9 cellular contexts compared by ENCODE assay signal in genomic region chr10:12928571-12928970, GRCh38.
"Had no signal": no experiment of that assay in that cellular context is flagged by ENCODE, and none has a peak within 500 bp of the region (broad histone marks: within the 10 kb centered on the region; RNA-seq: fewer than 3 reads in every experiment).

No MANE protein-coding gene starts in this region.

- DNase-seq: H9, HFFc6 had no signal

- H3K27ac Mint-ChIP-seq: GM23338, H9, HFFc6, IgD-negative memory B cell had no signal

- H3K4me1 Mint-ChIP-seq: GM23338, IgD-negative memory B cell had no signal

- H3K9me3 Mint-ChIP-seq: GM23338 had no signal

- H3K4me3 Mint-ChIP-seq: GM23338, H9, HFFc6, IgD-negative memory B cell had no signal

- H3K4me2 ChIP-seq: GM23338 had no signal

- FAIRE-seq: H1, H54, HepG2 had no signal

- ATAC-seq: GM23338, HCT116, HepG2 had no signal

- H2AFZ ChIP-seq: GM23338 had no signal

- H3K27ac ChIP-seq: HL-60 had no signal

- H3K4me3 ChIP-seq: GM23338 had no signal
